ENCODE assay signal across 1 cellular context in the genomic region with DNA sequence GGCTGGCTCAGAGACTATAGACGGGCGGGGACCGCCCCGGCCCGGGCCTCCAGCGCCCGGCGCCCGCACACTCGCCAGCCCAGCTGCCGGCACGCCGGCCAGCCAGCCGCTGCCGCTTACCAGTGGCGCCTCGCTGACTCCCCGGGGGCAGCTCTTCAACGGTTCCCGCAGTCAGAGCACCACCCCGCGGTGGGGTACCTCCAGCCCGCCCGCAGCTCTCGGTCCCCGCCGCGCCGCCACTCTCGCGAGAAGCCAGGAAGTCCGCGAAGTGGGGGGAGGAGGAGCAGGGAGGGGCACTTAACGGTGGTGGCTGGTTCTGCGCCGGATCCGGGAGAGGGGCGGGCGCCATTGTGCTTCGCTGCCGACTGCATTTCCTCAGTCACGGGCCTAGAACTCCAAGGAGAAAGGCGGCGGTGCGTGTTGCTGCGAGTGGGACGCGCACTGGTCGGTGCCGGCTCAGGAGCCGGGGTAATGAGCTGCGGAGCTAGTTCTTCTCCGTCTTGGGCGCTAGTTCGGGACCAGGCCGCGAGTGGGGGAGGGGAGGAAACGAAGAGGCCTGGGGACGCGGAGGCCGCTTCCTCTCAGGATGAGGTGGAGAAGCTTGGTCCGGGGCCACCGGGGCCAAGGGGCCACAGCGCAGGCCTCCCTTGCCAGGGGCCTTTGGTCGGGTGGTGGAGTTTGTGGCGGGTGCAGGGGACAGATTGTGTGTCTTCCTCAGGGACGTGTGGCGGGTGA.
A peak's percentile ranks its signal among the peaks of the same experiment; 100 is the strongest.
TF ChIP-seq lines count a peak whose summit lies in the region.

A gene with protein sequence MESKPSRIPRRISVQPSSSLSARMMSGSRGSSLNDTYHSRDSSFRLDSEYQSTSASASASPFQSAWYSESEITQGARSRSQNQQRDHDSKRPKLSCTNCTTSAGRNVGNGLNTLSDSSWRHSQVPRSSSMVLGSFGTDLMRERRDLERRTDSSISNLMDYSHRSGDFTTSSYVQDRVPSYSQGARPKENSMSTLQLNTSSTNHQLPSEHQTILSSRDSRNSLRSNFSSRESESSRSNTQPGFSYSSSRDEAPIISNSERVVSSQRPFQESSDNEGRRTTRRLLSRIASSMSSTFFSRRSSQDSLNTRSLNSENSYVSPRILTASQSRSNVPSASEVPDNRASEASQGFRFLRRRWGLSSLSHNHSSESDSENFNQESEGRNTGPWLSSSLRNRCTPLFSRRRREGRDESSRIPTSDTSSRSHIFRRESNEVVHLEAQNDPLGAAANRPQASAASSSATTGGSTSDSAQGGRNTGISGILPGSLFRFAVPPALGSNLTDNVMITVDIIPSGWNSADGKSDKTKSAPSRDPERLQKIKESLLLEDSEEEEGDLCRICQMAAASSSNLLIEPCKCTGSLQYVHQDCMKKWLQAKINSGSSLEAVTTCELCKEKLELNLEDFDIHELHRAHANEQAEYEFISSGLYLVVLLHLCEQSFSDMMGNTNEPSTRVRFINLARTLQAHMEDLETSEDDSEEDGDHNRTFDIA (plus strand): TSS at position 313 of the 735 bp plus-strand sequence. CDS start 16,517 bp downstream, outside the sequence.

TF ChIP-seq in HepG2, 621 proteins besides CTCF, POLR2A, EP300 and RAD21 (continued from another document and continues in another):
- TF ChIP-seq, protein P1, sequence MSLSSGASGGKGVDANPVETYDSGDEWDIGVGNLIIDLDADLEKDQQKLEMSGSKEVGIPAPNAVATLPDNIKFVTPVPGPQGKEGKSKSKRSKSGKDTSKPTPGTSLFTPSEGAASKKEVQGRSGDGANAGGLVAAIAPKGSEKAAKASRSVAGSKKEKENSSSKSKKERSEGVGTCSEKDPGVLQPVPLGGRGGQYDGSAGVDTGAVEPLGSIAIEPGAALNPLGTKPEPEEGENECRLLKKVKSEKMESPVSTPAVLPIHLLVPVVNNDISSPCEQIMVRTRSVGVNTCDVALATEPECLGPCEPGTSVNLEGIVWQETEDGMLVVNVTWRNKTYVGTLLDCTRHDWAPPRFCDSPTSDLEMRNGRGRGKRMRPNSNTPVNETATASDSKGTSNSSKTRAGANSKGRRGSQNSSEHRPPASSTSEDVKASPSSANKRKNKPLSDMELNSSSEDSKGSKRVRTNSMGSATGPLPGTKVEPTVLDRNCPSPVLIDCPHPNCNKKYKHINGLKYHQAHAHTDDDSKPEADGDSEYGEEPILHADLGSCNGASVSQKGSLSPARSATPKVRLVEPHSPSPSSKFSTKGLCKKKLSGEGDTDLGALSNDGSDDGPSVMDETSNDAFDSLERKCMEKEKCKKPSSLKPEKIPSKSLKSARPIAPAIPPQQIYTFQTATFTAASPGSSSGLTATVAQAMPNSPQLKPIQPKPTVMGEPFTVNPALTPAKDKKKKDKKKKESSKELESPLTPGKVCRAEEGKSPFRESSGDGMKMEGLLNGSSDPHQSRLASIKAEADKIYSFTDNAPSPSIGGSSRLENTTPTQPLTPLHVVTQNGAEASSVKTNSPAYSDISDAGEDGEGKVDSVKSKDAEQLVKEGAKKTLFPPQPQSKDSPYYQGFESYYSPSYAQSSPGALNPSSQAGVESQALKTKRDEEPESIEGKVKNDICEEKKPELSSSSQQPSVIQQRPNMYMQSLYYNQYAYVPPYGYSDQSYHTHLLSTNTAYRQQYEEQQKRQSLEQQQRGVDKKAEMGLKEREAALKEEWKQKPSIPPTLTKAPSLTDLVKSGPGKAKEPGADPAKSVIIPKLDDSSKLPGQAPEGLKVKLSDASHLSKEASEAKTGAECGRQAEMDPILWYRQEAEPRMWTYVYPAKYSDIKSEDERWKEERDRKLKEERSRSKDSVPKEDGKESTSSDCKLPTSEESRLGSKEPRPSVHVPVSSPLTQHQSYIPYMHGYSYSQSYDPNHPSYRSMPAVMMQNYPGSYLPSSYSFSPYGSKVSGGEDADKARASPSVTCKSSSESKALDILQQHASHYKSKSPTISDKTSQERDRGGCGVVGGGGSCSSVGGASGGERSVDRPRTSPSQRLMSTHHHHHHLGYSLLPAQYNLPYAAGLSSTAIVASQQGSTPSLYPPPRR (CRISPR knock-in tag; IDR thresholded peaks at IDR 0.05; ENCODE audit: borderline replicate concordance) = peak; percentile 82
- TF ChIP-seq, protein P2, sequence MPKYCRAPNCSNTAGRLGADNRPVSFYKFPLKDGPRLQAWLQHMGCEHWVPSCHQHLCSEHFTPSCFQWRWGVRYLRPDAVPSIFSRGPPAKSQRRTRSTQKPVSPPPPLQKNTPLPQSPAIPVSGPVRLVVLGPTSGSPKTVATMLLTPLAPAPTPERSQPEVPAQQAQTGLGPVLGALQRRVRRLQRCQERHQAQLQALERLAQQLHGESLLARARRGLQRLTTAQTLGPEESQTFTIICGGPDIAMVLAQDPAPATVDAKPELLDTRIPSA (CRISPR knock-in tag; IDR thresholded peaks at IDR 0.05; ENCODE audit: borderline replicate concordance) = peak; percentile 89; the same call in 1 of the 2 replicates
- TF ChIP-seq, protein P3, sequence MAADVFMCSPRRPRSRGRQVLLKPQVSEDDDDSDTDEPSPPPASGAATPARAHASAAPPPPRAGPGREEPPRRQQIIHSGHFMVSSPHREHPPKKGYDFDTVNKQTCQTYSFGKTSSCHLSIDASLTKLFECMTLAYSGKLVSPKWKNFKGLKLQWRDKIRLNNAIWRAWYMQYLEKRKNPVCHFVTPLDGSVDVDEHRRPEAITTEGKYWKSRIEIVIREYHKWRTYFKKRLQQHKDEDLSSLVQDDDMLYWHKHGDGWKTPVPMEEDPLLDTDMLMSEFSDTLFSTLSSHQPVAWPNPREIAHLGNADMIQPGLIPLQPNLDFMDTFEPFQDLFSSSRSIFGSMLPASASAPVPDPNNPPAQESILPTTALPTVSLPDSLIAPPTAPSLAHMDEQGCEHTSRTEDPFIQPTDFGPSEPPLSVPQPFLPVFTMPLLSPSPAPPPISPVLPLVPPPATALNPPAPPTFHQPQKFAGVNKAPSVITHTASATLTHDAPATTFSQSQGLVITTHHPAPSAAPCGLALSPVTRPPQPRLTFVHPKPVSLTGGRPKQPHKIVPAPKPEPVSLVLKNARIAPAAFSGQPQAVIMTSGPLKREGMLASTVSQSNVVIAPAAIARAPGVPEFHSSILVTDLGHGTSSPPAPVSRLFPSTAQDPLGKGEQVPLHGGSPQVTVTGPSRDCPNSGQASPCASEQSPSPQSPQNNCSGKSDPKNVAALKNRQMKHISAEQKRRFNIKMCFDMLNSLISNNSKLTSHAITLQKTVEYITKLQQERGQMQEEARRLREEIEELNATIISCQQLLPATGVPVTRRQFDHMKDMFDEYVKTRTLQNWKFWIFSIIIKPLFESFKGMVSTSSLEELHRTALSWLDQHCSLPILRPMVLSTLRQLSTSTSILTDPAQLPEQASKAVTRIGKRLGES (CRISPR knock-in tag; IDR thresholded peaks at IDR 0.05; ENCODE audit: borderline replicate concordance) = no peak
- TF ChIP-seq, protein P4, sequence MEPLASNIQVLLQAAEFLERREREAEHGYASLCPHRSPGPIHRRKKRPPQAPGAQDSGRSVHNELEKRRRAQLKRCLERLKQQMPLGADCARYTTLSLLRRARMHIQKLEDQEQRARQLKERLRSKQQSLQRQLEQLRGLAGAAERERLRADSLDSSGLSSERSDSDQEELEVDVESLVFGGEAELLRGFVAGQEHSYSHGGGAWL (CRISPR knock-in tag; IDR thresholded peaks at IDR 0.05) = peak; percentile 96
- TF ChIP-seq HDAC6 (IDR thresholded peaks at IDR 0.05; ENCODE audit: low read depth, low read length) = no peak
- TF ChIP-seq ZNF143 (CRISPR knock-in tag; IDR thresholded peaks at IDR 0.05) = 0 out of 2 replicates have a peak, but pooled peaks have one; percentile 7
- peak; percentile 94 for TF ChIP-seq YY1 (IDR thresholded peaks at IDR 0.05; ENCODE audit: insufficient read depth, insufficient replicate concordance, low read depth, low read length)
- no peak; the same call in 1 of the 2 replicates for TF ChIP-seq TBP (CRISPR knock-in tag; IDR thresholded peaks at IDR 0.05)
- TF ChIP-seq, protein P5, sequence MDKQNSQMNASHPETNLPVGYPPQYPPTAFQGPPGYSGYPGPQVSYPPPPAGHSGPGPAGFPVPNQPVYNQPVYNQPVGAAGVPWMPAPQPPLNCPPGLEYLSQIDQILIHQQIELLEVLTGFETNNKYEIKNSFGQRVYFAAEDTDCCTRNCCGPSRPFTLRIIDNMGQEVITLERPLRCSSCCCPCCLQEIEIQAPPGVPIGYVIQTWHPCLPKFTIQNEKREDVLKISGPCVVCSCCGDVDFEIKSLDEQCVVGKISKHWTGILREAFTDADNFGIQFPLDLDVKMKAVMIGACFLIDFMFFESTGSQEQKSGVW (CRISPR knock-in tag; IDR thresholded peaks at IDR 0.05; ENCODE audit: borderline replicate concordance) = no peak; the same call in 1 of the 2 replicates
- no peak; the same call in 1 of the 2 replicates for TF ChIP-seq ZSCAN20 (CRISPR knock-in tag; IDR thresholded peaks at IDR 0.05; ENCODE audit: borderline replicate concordance)
- TF ChIP-seq ZNF274 (CRISPR knock-in tag; IDR thresholded peaks at IDR 0.05) = peak; percentile 94
- TF ChIP-seq, protein P6, sequence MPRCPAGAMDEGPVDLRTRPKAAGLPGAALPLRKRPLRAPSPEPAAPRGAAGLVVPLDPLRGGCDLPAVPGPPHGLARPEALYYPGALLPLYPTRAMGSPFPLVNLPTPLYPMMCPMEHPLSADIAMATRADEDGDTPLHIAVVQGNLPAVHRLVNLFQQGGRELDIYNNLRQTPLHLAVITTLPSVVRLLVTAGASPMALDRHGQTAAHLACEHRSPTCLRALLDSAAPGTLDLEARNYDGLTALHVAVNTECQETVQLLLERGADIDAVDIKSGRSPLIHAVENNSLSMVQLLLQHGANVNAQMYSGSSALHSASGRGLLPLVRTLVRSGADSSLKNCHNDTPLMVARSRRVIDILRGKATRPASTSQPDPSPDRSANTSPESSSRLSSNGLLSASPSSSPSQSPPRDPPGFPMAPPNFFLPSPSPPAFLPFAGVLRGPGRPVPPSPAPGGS (CRISPR knock-in tag; IDR thresholded peaks at IDR 0.05) = peak; percentile 98
- TF ChIP-seq, protein P7, sequence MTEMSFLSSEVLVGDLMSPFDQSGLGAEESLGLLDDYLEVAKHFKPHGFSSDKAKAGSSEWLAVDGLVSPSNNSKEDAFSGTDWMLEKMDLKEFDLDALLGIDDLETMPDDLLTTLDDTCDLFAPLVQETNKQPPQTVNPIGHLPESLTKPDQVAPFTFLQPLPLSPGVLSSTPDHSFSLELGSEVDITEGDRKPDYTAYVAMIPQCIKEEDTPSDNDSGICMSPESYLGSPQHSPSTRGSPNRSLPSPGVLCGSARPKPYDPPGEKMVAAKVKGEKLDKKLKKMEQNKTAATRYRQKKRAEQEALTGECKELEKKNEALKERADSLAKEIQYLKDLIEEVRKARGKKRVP (CRISPR knock-in tag; IDR thresholded peaks at IDR 0.05) = peak in 1 of 2 experiments; percentile 87; a peak in 2 of 4 replicates
- peak; percentile 84 for TF ChIP-seq ZMYM3 (CRISPR knock-in tag; IDR thresholded peaks at IDR 0.05)
- TF ChIP-seq ZNF264 (CRISPR knock-in tag; IDR thresholded peaks at IDR 0.05) = peak; percentile 89
- no peak for TF ChIP-seq CCAR2 (optimal IDR thresholded peaks at IDR 0.05; ENCODE audit: low read depth, low read length)
- TF ChIP-seq ZNF207 (IDR thresholded peaks at IDR 0.05; ENCODE audit: borderline replicate concordance) = no peak
- peak; percentile 92 for TF ChIP-seq IKZF4 (CRISPR knock-in tag; IDR thresholded peaks at IDR 0.05; ENCODE audit: borderline replicate concordance, low read depth, not compliant biosample characterization)
- TF ChIP-seq KDM4B (CRISPR knock-in tag; IDR thresholded peaks at IDR 0.05) = peak; percentile 92; the same call in 1 of the 2 replicates
- TF ChIP-seq ZNF713 (CRISPR knock-in tag; IDR thresholded peaks at IDR 0.05) = peak; percentile 96
- peak; percentile 98; the same call in 1 of the 2 replicates for TF ChIP-seq ZNF230 (CRISPR knock-in tag; IDR thresholded peaks at IDR 0.05)
- peak; percentile 99; the same call in 1 of the 2 replicates for TF ChIP-seq ZNF337 (CRISPR knock-in tag; IDR thresholded peaks at IDR 0.05; ENCODE audit: borderline replicate concordance, low read depth)
- TF ChIP-seq YEATS4 (CRISPR knock-in tag; IDR thresholded peaks at IDR 0.05; ENCODE audit: borderline replicate concordance) = peak; percentile 100
- peak; percentile 99 for TF ChIP-seq NFKB2 (CRISPR knock-in tag; IDR thresholded peaks at IDR 0.05; ENCODE audit: borderline replicate concordance)
- TF ChIP-seq FOSL1 (CRISPR knock-in tag; IDR thresholded peaks at IDR 0.05; ENCODE audit: borderline replicate concordance) = 0 out of 2 replicates have a peak, but pooled peaks have one; percentile 41
- peak; percentile 92; the same call in 1 of the 2 replicates for TF ChIP-seq ZC3H4 (CRISPR knock-in tag; IDR thresholded peaks at IDR 0.05; ENCODE audit: borderline replicate concordance)
- no peak; the same call in 1 of the 2 replicates for TF ChIP-seq ZNF546 (CRISPR knock-in tag; conservative IDR thresholded peaks at IDR 0.05)
- TF ChIP-seq SAFB2 (CRISPR knock-in tag; IDR thresholded peaks at IDR 0.05; ENCODE audit: borderline replicate concordance, low read depth) = peak; percentile 99
- peak; percentile 81 for TF ChIP-seq MED13 (CRISPR knock-in tag; IDR thresholded peaks at IDR 0.05)
- TF ChIP-seq CBX1 (IDR thresholded peaks at IDR 0.05; ENCODE audit: low read depth) = peak; percentile 88
- peak; percentile 70; the same call in 1 of the 2 replicates for TF ChIP-seq ZNF256 (CRISPR knock-in tag; conservative IDR thresholded peaks at IDR 0.05)
- TF ChIP-seq ZNF121 (CRISPR knock-in tag; IDR thresholded peaks at IDR 0.05) = peak; percentile 74
- TF ChIP-seq ZFP36L2 (CRISPR knock-in tag; IDR thresholded peaks at IDR 0.05) = no peak
- peak; percentile 27; the same call in 1 of the 2 replicates for TF ChIP-seq NR2F6 (IDR thresholded peaks at IDR 0.05)
- no peak for TF ChIP-seq NR2F6 (CRISPR knock-in tag; IDR thresholded peaks at IDR 0.05)
- TF ChIP-seq ATF7-NPFF (CRISPR knock-in tag; IDR thresholded peaks at IDR 0.05; ENCODE audit: low read depth) = peak; percentile 95
- peak; percentile 95 for TF ChIP-seq ZMYM2 (CRISPR knock-in tag; IDR thresholded peaks at IDR 0.05)
- 0 out of 2 replicates have a peak, but pooled peaks have one; percentile 89 for TF ChIP-seq FIP1L1 (IDR thresholded peaks at IDR 0.05; ENCODE audit: borderline replicate concordance, insufficient read depth, low read depth, low read length)
- TF ChIP-seq PLRG1 (conservative IDR thresholded peaks at IDR 0.05) = no peak
- TF ChIP-seq, protein P8, sequence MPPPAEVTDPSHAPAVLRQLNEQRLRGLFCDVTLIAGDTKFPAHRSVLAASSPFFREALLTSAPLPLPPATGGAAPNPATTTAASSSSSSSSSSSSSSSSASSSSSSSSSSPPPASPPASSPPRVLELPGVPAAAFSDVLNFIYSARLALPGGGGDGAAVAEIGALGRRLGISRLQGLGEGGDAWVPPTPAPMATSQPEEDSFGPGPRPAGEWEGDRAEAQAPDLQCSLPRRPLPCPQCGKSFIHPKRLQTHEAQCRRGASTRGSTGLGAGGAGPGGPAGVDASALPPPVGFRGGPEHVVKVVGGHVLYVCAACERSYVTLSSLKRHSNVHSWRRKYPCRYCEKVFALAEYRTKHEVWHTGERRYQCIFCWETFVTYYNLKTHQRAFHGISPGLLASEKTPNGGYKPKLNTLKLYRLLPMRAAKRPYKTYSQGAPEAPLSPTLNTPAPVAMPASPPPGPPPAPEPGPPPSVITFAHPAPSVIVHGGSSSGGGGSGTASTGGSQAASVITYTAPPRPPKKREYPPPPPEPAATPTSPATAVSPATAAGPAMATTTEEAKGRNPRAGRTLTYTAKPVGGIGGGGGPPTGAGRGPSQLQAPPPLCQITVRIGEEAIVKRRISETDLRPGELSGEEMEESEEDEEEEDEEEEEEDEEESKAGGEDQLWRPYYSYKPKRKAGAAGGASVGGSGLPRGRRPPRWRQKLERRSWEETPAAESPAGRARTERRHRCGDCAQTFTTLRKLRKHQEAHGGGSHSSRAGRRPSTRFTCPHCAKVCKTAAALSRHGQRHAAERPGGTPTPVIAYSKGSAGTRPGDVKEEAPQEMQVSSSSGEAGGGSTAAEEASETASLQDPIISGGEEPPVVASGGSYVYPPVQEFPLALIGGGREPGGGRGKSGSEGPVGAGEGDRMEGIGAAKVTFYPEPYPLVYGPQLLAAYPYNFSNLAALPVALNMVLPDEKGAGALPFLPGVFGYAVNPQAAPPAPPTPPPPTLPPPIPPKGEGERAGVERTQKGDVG (CRISPR knock-in tag; IDR thresholded peaks at IDR 0.05; ENCODE audit: borderline replicate concordance) = peak; percentile 98
- TF ChIP-seq HOXA7 (CRISPR knock-in tag; IDR thresholded peaks at IDR 0.05) = no peak; the same call in 1 of the 2 replicates
